Comparison of ENCODE assay signal across 19 cellular contexts in genomic region chr12:126706300-126706699, GRCh38.
"Had no signal": no experiment of that assay in that cellular context is flagged by ENCODE, and none has a peak within 500 bp of the region (broad histone marks: within the 10 kb centered on the region; RNA-seq: fewer than 3 reads in every experiment).

No MANE protein-coding gene starts in this region.

- H3K4me3 ChIP-seq: ascending aorta, breast epithelium, lower lobe of right lung, uterus had no signal

- H3K36me3 Mint-ChIP-seq: activated CD4-positive, alpha-beta memory T cell treated with anti-CD3 and anti-CD28 coated beads for 36 hours; activated CD8-positive, alpha-beta memory T cell treated with anti-CD3 and anti-CD28 coated beads, Interleukin-2, amount 10 ng/mL, durations not matched to agents 7 days and 5 days; activated naive CD4-positive, alpha-beta T cell treated with anti-CD3 and anti-CD28 coated beads, Interleukin-2, amount 10 ng/mL, durations not matched to agents 7 days and 5 days had no signal

- H3K4me3 Mint-ChIP-seq: activated CD4-positive, alpha-beta memory T cell treated with anti-CD3 and anti-CD28 coated beads for 36 hours; activated CD4-positive, alpha-beta T cell treated with anti-CD3 and anti-CD28 coated beads for 36 hours; activated CD8-positive, alpha-beta memory T cell treated with anti-CD3 and anti-CD28 coated beads, Interleukin-2, amount 10 ng/mL, durations not matched to agents 7 days and 5 days; activated naive CD4-positive, alpha-beta T cell treated with anti-CD3 and anti-CD28 coated beads, Interleukin-2, amount 10 ng/mL, durations not matched to agents 7 days and 5 days; effector memory CD8-positive, alpha-beta T cell; neural crest cell had no signal

- H3K9me3 Mint-ChIP-seq: effector memory CD8-positive, alpha-beta T cell; neural crest cell had no signal

- H3K4me1 ChIP-seq: ascending aorta, breast epithelium, lower lobe of right lung, uterus had no signal

- DNase-seq: activated CD4-positive, alpha-beta memory T cell treated with anti-CD3 and anti-CD28 coated beads for 36 hours; activated CD4-positive, alpha-beta T cell treated with anti-CD3 and anti-CD28 coated beads for 36 hours; activated CD8-positive, alpha-beta memory T cell treated with anti-CD3 and anti-CD28 coated beads, Interleukin-2, amount 10 ng/mL, durations not matched to agents 7 days and 5 days; activated naive CD4-positive, alpha-beta T cell treated with anti-CD3 and anti-CD28 coated beads, Interleukin-2, amount 10 ng/mL, durations not matched to agents 7 days and 5 days; activated T-cell treated with anti-CD3 and anti-CD28 coated beads, Interleukin-2, amount 50 U/mL, for 1 hour; cerebellar nuclear complex; dermis blood vessel endothelial cell; effector memory CD8-positive, alpha-beta T cell; head of caudate nucleus; left colon; lower lobe of right lung; midbrain; stimulated activated CD4-positive, alpha-beta T cell treated with anti-CD3 and anti-CD28 coated beads, Interleukin-2, amount 100 ng/mL, for 24 hours; uterus had no signal

- H3K36me3 ChIP-seq: ascending aorta, breast epithelium, lower lobe of right lung, uterus had no signal

- H3K27me3 ChIP-seq: ascending aorta, breast epithelium, uterus had no signal

- H3K9me3 ChIP-seq: ascending aorta, breast epithelium, lower lobe of right lung, uterus had no signal

- H3K27ac ChIP-seq: ascending aorta, breast epithelium, epithelial cell of prostate, lower lobe of right lung, uterus had no signal

- H3K27me3 Mint-ChIP-seq: activated CD8-positive, alpha-beta memory T cell treated with anti-CD3 and anti-CD28 coated beads, Interleukin-2, amount 10 ng/mL, durations not matched to agents 7 days and 5 days; activated naive CD4-positive, alpha-beta T cell treated with anti-CD3 and anti-CD28 coated beads, Interleukin-2, amount 10 ng/mL, durations not matched to agents 7 days and 5 days; effector memory CD8-positive, alpha-beta T cell had no signal

- H3K27ac Mint-ChIP-seq: activated CD4-positive, alpha-beta memory T cell treated with anti-CD3 and anti-CD28 coated beads for 36 hours; activated CD4-positive, alpha-beta T cell treated with anti-CD3 and anti-CD28 coated beads for 36 hours; activated CD8-positive, alpha-beta memory T cell treated with anti-CD3 and anti-CD28 coated beads, Interleukin-2, amount 10 ng/mL, durations not matched to agents 7 days and 5 days; activated naive CD4-positive, alpha-beta T cell treated with anti-CD3 and anti-CD28 coated beads, Interleukin-2, amount 10 ng/mL, durations not matched to agents 7 days and 5 days; activated T-helper 2 cell treated with anti-CD3 and anti-CD28 coated beads, Interferon-gamma antibody, Interleukin-2, Interleukin-4, amounts not matched to agents 10 μg/mL and 5 μg/mL and 100 μg/mL, durations not matched to agents 14 hours and 24 hours and 36 hours had no signal

- H3K4me1 Mint-ChIP-seq: activated CD8-positive, alpha-beta memory T cell treated with anti-CD3 and anti-CD28 coated beads, Interleukin-2, amount 10 ng/mL, durations not matched to agents 7 days and 5 days; activated naive CD4-positive, alpha-beta T cell treated with anti-CD3 and anti-CD28 coated beads, Interleukin-2, amount 10 ng/mL, durations not matched to agents 7 days and 5 days; neural crest cell had no signal
